Comparison of ENCODE assay signal across 32 cellular contexts in genomic region chr7:99008181-99008631, GRCh38.
"Had no signal": no experiment of that assay in that cellular context is flagged by ENCODE, and none has a peak within 500 bp of the region (broad histone marks: within the 10 kb centered on the region; RNA-seq: fewer than 3 reads in every experiment).

No MANE protein-coding gene starts in this region.

- FAIRE-seq: colon, islet of Langerhans, pancreas, small intestine, TTC549 had no signal

- H3K4me1 ChIP-seq: gastrocnemius medialis, pancreas, prostate gland, sigmoid colon, stomach, tibial artery had no signal

- H3K4me1 Mint-ChIP-seq: activated CD4-positive, alpha-beta T cell treated with anti-CD3 and anti-CD28 coated beads, Interleukin-2, amount 10 ng/mL, durations not matched to agents 24 days and 14 days; activated naive CD8-positive, alpha-beta T cell treated with anti-CD3 and anti-CD28 coated beads, Interleukin-2, amount 50 U/mL, for 24 hours; nephron had no signal

- ATAC-seq: activated CD8-positive, alpha-beta T cell treated with anti-CD3 and anti-CD28 coated beads for 36 hours; activated naive CD8-positive, alpha-beta T cell treated with anti-CD3 and anti-CD28 coated beads, Interleukin-2, amount 50 U/mL, for 24 hours; gastrocnemius medialis; left ventricle myocardium superior; pancreas; stimulated activated memory B cell treated with anti-CD40 and anti-IgM and Interleukin-4, amounts not matched to agents 10 μg/mL and 1 μg/mL and 100 μg/mL, for 72 hours had no signal

- H3K9me3 ChIP-seq: gastrocnemius medialis, neutrophil, pancreas, prostate gland, sigmoid colon, stomach, tibial artery had no signal

- H3K27ac ChIP-seq: gastrocnemius medialis, neutrophil, pancreas, prostate gland, sigmoid colon, stomach, tibial artery, VCaP had no signal

- H3K27me3 Mint-ChIP-seq: activated CD4-positive, alpha-beta T cell treated with anti-CD3 and anti-CD28 coated beads, Interleukin-2, amount 10 ng/mL, durations not matched to agents 24 days and 14 days; activated CD8-positive, alpha-beta T cell treated with anti-CD3 and anti-CD28 coated beads for 36 hours; activated naive CD8-positive, alpha-beta T cell treated with anti-CD3 and anti-CD28 coated beads, Interleukin-2, amount 50 U/mL, for 24 hours; stimulated activated memory B cell treated with anti-CD40 and anti-IgM and Interleukin-4, amounts not matched to agents 10 μg/mL and 1 μg/mL and 100 μg/mL, for 72 hours had no signal

- DNase-seq: activated CD4-positive, alpha-beta T cell treated with anti-CD3 and anti-CD28 coated beads, Interleukin-2, amount 10 ng/mL, durations not matched to agents 24 days and 14 days; activated CD8-positive, alpha-beta T cell treated with anti-CD3 and anti-CD28 coated beads for 36 hours; activated effector memory CD4-positive, alpha-beta T cell treated with anti-CD3 and anti-CD28 coated beads, Interleukin-2, amount 50 U/mL, for 16 hours; activated naive CD4-positive, alpha-beta T cell treated with anti-CD3 and anti-CD28 coated beads, Interleukin-2, amount 50 U/mL, for 16 hours; activated naive CD8-positive, alpha-beta T cell treated with anti-CD3 and anti-CD28 coated beads, Interleukin-2, amount 50 U/mL, for 24 hours; activated T-cell treated with anti-CD3 and anti-CD28 coated beads, Interleukin-2, amount 50 U/mL, for 1 hour; amygdala; dermis blood vessel endothelial cell; effector CD8-positive, alpha-beta T cell; erythroblast; glutamatergic neuron; left ventricle myocardium superior; retina; sigmoid colon; small intestine; stimulated activated CD4-positive, alpha-beta T cell treated with anti-CD3 and anti-CD28 coated beads, Interleukin-4, amount 100 ng/mL, for 24 hours; stomach; SW 1271; T-helper 9 cell had no signal

- H3K4me3 ChIP-seq: gastrocnemius medialis, pancreas, prostate gland, sigmoid colon, stomach, tibial artery had no signal

- H3K27me3 ChIP-seq: gastrocnemius medialis, neutrophil, pancreas, sigmoid colon, stomach, tibial artery had no signal

- H3K4me3 Mint-ChIP-seq: activated CD4-positive, alpha-beta T cell treated with anti-CD3 and anti-CD28 coated beads, Interleukin-2, amount 10 ng/mL, durations not matched to agents 24 days and 14 days; activated CD8-positive, alpha-beta T cell treated with anti-CD3 and anti-CD28 coated beads for 36 hours; activated naive CD8-positive, alpha-beta T cell treated with anti-CD3 and anti-CD28 coated beads, Interleukin-2, amount 50 U/mL, for 24 hours; activated T-helper 1 cell treated with anti-CD3 and anti-CD28 coated beads, Interleukin-12 subunit alpha, Interleukin-12 subunit beta, Interleukin-2, Interleukin-4 antibody, amounts not matched to agents 30 ng/mL and 10 ng/mL and 1 ng/mL, durations not matched to agents 14 hours and 24 hours and 36 hours; nephron; stimulated activated memory B cell treated with anti-CD40 and anti-IgM and Interleukin-4, amounts not matched to agents 10 μg/mL and 1 μg/mL and 100 μg/mL, for 72 hours; T-helper 1 cell treated with Interleukin-12 subunit alpha and Interleukin-12 subunit beta and Interleukin-4 antibody, amounts not matched to agents 30 μg/mL and 1 μg/mL, for 36 hours had no signal

- H3K27ac Mint-ChIP-seq: activated CD4-positive, alpha-beta T cell treated with anti-CD3 and anti-CD28 coated beads, Interleukin-2, amount 10 ng/mL, durations not matched to agents 24 days and 14 days; activated CD8-positive, alpha-beta T cell treated with anti-CD3 and anti-CD28 coated beads for 36 hours; activated naive CD8-positive, alpha-beta T cell treated with anti-CD3 and anti-CD28 coated beads, Interleukin-2, amount 50 U/mL, for 24 hours; activated T-helper 1 cell treated with anti-CD3 and anti-CD28 coated beads, Interleukin-12 subunit alpha, Interleukin-12 subunit beta, Interleukin-2, Interleukin-4 antibody, amounts not matched to agents 30 ng/mL and 10 ng/mL and 1 ng/mL, durations not matched to agents 14 hours and 24 hours and 36 hours; nephron; stimulated activated memory B cell treated with anti-CD40 and anti-IgM and Interleukin-4, amounts not matched to agents 10 μg/mL and 1 μg/mL and 100 μg/mL, for 72 hours; T-helper 1 cell treated with Interleukin-12 subunit alpha and Interleukin-12 subunit beta and Interleukin-4 antibody, amounts not matched to agents 30 μg/mL and 1 μg/mL, for 36 hours had no signal

- H3K9me3 Mint-ChIP-seq: activated CD4-positive, alpha-beta T cell treated with anti-CD3 and anti-CD28 coated beads, Interleukin-2, amount 10 ng/mL, durations not matched to agents 24 days and 14 days; activated CD8-positive, alpha-beta T cell treated with anti-CD3 and anti-CD28 coated beads for 36 hours; activated naive CD8-positive, alpha-beta T cell treated with anti-CD3 and anti-CD28 coated beads, Interleukin-2, amount 50 U/mL, for 24 hours; activated T-helper 1 cell treated with anti-CD3 and anti-CD28 coated beads, Interleukin-12 subunit alpha, Interleukin-12 subunit beta, Interleukin-2, Interleukin-4 antibody, amounts not matched to agents 30 ng/mL and 10 ng/mL and 1 ng/mL, durations not matched to agents 14 hours and 24 hours and 36 hours; nephron; stimulated activated memory B cell treated with anti-CD40 and anti-IgM and Interleukin-4, amounts not matched to agents 10 μg/mL and 1 μg/mL and 100 μg/mL, for 72 hours; T-helper 1 cell treated with Interleukin-12 subunit alpha and Interleukin-12 subunit beta and Interleukin-4 antibody, amounts not matched to agents 30 μg/mL and 1 μg/mL, for 36 hours had no signal
